21 cellular contexts compared by ENCODE assay signal in the genomic region with DNA sequence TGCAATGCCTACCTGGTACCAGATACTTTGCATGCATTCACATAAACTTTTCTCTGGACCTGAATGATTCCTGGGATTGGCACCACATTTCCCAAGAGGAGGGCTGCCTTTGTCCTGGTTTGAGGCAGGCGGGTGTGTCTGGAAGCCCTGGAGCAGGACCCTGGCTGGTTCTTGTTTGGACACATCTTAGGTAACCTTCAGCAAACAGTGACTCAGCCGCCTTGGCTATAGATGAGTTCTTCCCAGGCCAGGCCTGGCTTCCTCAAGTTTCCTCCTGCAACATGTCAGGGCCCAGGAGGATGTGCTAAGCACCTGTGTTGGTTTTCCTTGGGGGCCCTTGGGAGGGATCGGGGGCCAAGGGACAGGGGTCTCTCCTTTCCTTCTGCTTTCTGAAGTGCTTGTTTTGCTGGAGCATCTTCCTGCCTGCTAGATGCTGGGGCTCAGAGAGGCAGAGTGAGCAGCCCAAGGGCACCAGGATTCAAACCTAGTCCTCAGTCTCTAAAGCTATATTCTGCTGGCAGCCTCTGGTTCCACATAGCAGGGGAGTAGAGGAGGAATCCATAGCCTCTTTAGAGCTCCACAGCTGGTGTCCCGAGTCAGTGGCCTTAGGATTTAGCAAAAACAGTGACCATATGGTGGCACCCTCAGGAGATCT. TPM values are rescaled to one million over a fixed set of nuclear protein-coding genes. Genes with fewer than 3 reads are reported as not detected.
DNase-seq lines count a peak whose midpoint lies in the region; ATAC-seq and TF ChIP-seq lines count a peak whose summit lies in the region.
"Had no signal": no experiment of that assay in that cellular context is flagged by ENCODE, and none has a peak within 500 bp of the region (broad histone marks: within the 10 kb centered on the region; RNA-seq: fewer than 3 reads in every experiment).

No MANE protein-coding gene starts in this region.

- 27 to 28% methylated on average over 4 of the region's 4 CpGs for WGBS in GM23248 (ENCODE audit: low coverage in 1 of 2, low lambda C conversion rate in 2 of 2, missing lambda C conversion rate in 2 of 2), 2 experiments
- 19% methylated on average over 4 of the region's 4 CpGs for WGBS in prostate gland
- WGBS in right lobe of liver (ENCODE audit: insufficient coverage, low coverage, low lambda C conversion rate, missing lambda C conversion rate): 40% methylated on average over 1 of the region's 4 CpGs

- in situ Hi-C loops in GM23248 (cut with MboI): no loop called here

- H3K27ac ChIP-seq in GM23248: no peak overlapping the region
- peak overlapping the region; percentile 62 for H3K27ac ChIP-seq in epithelial cell of prostate
- peak overlapping the region in 1 of 2 donors; percentile 13 for H3K27ac ChIP-seq in prostate gland
- H3K27ac ChIP-seq in right lobe of liver: no peak overlapping the region
- H3K27ac ChIP-seq: neural progenitor cell, right atrium auricular region had no signal

- no peak overlapping the region for H3K4me2 ChIP-seq in GM23248 (ENCODE audit: unreplicated experiment)
- H3K4me2 ChIP-seq: neural progenitor cell had no signal

- H3K9ac ChIP-seq in GM23248: no peak overlapping the region
- H3K9ac ChIP-seq: neural progenitor cell had no signal

- ATAC-seq in GM18868 (IDR thresholded peaks at IDR 0.05; ENCODE audit: unreplicated experiment): no peak
- ATAC-seq in right lobe of liver: no peak
- ATAC-seq: activated CD4-positive, CD25-positive, alpha-beta regulatory T cell treated with anti-CD3 and anti-CD28 coated beads, Interleukin-2, amount 50 U/mL, for 24 hours; activated CD8-positive, alpha-beta memory T cell treated with anti-CD3 and anti-CD28 coated beads, Interleukin-2, amount 10 ng/mL, durations not matched to agents 7 days and 5 days had no signal

- H3K4me3 ChIP-seq in GM23248 (no peak overlapping the region), prostate gland (no peak overlapping the region), right lobe of liver (no peak overlapping the region)
- H3K4me3 ChIP-seq: HAP-1, neural progenitor cell, right atrium auricular region had no signal

- no peaks in the 10 kb centered on the region for H3K9me2 ChIP-seq in GM23248 (ENCODE audit: insufficient read depth)

- no peaks in the 10 kb centered on the region for H3K4me1 ChIP-seq in GM23248 (ENCODE audit: insufficient read depth)
- peaks cover 11% of the 10 kb centered on the region for H3K4me1 ChIP-seq in prostate gland (replicated peaks)
- no peaks in the 10 kb centered on the region for H3K4me1 ChIP-seq in right lobe of liver
- H3K4me1 ChIP-seq: HAP-1, neural progenitor cell, right atrium auricular region had no signal

- no peak for TF ChIP-seq POLR2A in prostate gland (IDR thresholded peaks at IDR 0.05)
- TF ChIP-seq POLR2A in right lobe of liver (IDR thresholded peaks at IDR 0.05): no peak

- H4K20me1 ChIP-seq in GM23248 (ENCODE audit: insufficient read depth): no peaks in the 10 kb centered on the region

- TF ChIP-seq CTCF in prostate gland (IDR thresholded peaks at IDR 0.05): no peak
- no peak for TF ChIP-seq CTCF in right lobe of liver (IDR thresholded peaks at IDR 0.05)

- no peaks in the 10 kb centered on the region for H3K79me2 ChIP-seq in GM23248 (ENCODE audit: insufficient read depth)

- DNase-seq in GM23248 (peak; percentile 21), NCI-H69 (lab: John Stamatoyannopoulos, UW) (peak; percentile 4), epithelial cell of prostate (ENCODE audit: low read depth, low spot score) (peak; percentile 79), prostate gland (ENCODE audit: low spot score) (peak; percentile 89), cerebellar nuclear complex (lab: John Stamatoyannopoulos, UW) (no peak), hepatic stellate cell (ENCODE audit: low spot score) (no peak), right lobe of liver (no peak)
- DNase-seq: activated CD8-positive, alpha-beta memory T cell treated with anti-CD3 and anti-CD28 coated beads, Interleukin-2, amount 10 ng/mL, durations not matched to agents 7 days and 5 days; immature natural killer cell; MM.1S; NCI-H2081; NCI-H774; stimulated activated CD4-positive, alpha-beta T cell treated with anti-CD3 and anti-CD28 coated beads, Interleukin-1b, Interleukin-23, amount 100 ng/mL, for 48 hours; T-helper 2 cell had no signal

- no peaks in the 10 kb centered on the region for H3K9me3 ChIP-seq in GM23248 (ENCODE audit: low read depth)
- no peaks in the 10 kb centered on the region for H3K9me3 ChIP-seq in prostate gland
- H3K9me3 ChIP-seq in right lobe of liver: no peaks in the 10 kb centered on the region
- H3K9me3 ChIP-seq: HAP-1, right atrium auricular region had no signal

- H3K36me3 ChIP-seq in GM23248 (ENCODE audit: low read depth): no peaks in the 10 kb centered on the region
- no peaks in the 10 kb centered on the region for H3K36me3 ChIP-seq in prostate gland
- H3K36me3 ChIP-seq in right lobe of liver: no peaks in the 10 kb centered on the region
- H3K36me3 ChIP-seq: HAP-1, neural progenitor cell, right atrium auricular region had no signal

- H2AFZ ChIP-seq in GM23248: no peak overlapping the region
- H2AFZ ChIP-seq: neural progenitor cell had no signal

- intact Hi-C loops in prostate gland (cut with DNase I) (no loop called here), right lobe of liver (cut with DNase I) (no loop called here)

- H3F3A ChIP-seq in GM23248 (ENCODE audit: insufficient read depth): no peaks in the 10 kb centered on the region

- H3K27me3 ChIP-seq in GM23248 (replicated peaks; ENCODE audit: insufficient read depth) (peaks cover 2% of the 10 kb centered on the region; the same call in 1 of the 2 replicates), prostate gland (replicated peaks; ENCODE audit: insufficient read depth) (no peaks in the 10 kb centered on the region), right lobe of liver (no peaks in the 10 kb centered on the region)
- H3K27me3 ChIP-seq: right atrium auricular region had no signal

RNA-seq across cellular contexts. Expression of gene PAX7, which starts 38.2 kb away (rescaled TPM):
- total RNA-seq in GM23248 (2014; rRNA removed; shearing (Covaris generic)): not detected in 2 replicates
- polyA plus RNA-seq in GM23248 (2016; fragmentation: Nextera tagmentation; extraction: Ambion mirVana): not detected in 2 replicates
- total RNA-seq in prostate gland (under 1 TPM in 1 of 2 donors, not detected in 1; 0.32 TPM), right lobe of liver (not detected)
- total RNA-seq: activated CD8-positive, alpha-beta memory T cell treated with anti-CD3 and anti-CD28 coated beads, Interleukin-2, amount 10 ng/mL, durations not matched to agents 7 days and 5 days; mesenteric fat pad; right atrium auricular region; temporal lobe had no signal
- polyA plus RNA-seq: immature natural killer cell had no signal

Comparison
In these comparisons a context has a peak if more than half of its experiments do, and no peak if none do; other contexts are left out.
1. DNase-seq: peak in GM23248 (single experiment), NCI-H69 (single experiment), epithelial cell of prostate (single experiment) and prostate gland (single experiment); none in cerebellar nuclear complex (0 of 2), hepatic stellate cell (single experiment) and right lobe of liver (0 of 3).